In genomic region chr2:32758232-32758631, GRCh38 we compare ENCODE assay signal across 22 cellular contexts.
DNase-seq lines count a peak whose midpoint lies in the region; ATAC-seq and TF ChIP-seq lines count a peak whose summit lies in the region.
"Had no signal": no experiment of that assay in that cellular context is flagged by ENCODE, and none has a peak within 500 bp of the region (broad histone marks: within the 10 kb centered on the region; RNA-seq: fewer than 3 reads in every experiment).

No MANE protein-coding gene starts in this region.

- peak overlapping the region; percentile 5 for H3K4me3 ChIP-seq in fibroblast of the aortic adventitia (ENCODE audit: low read depth, low read length)
- H3K4me3 ChIP-seq in right cardiac atrium (ENCODE audit: low read length), result peak overlapping the region; percentile 20
- no peak overlapping the region for H3K4me3 ChIP-seq in upper lobe of left lung
- H3K4me3 ChIP-seq: PC-9 had no signal

- TF ChIP-seq EP300 in upper lobe of left lung (IDR thresholded peaks at IDR 0.05), result no peak

- peaks cover 17% of the 10 kb centered on the region for H3K36me3 Mint-ChIP-seq in T-helper 17 cell (ENCODE audit: low read depth)

- intact Hi-C loops in right cardiac atrium (cut with DNase I), result no loop called here

- H3K4me1 ChIP-seq in right cardiac atrium (ENCODE audit: control insufficient read depth, insufficient read depth, low read length), result peaks cover 4% of the 10 kb centered on the region
- no peaks in the 10 kb centered on the region for H3K4me1 ChIP-seq in upper lobe of left lung

- no peak for DNase-seq in T-helper 17 cell
- no peak for DNase-seq in fibroblast of the aortic adventitia (ENCODE audit: low read depth)
- DNase-seq in right cardiac atrium, result peak in 1 of 3 donors; percentile 70
- DNase-seq in upper lobe of left lung, result peak in 1 of 2 donors; percentile 39
- DNase-seq: C1 segment of cervical spinal cord; CD4-positive, alpha-beta memory T cell; COR-L47; DMS53; Karpas-422; NCI-H1092; NCI-H1417 treated with DMSO at 0.1 percent for 48 hours; NCI-H1694 treated with DMSO at 0.1 percent for 48 hours; NCI-H2081; NCI-H2171 treated with DMSO at 0.1 percent for 48 hours; NCI-H524 treated with DMSO at 0.1 percent for 48 hours; PC-9; SHP77 had no signal

- H3K27me3 ChIP-seq in right cardiac atrium (ENCODE audit: control insufficient read depth, insufficient read depth), result no peaks in the 10 kb centered on the region
- no peaks in the 10 kb centered on the region for H3K27me3 ChIP-seq in upper lobe of left lung

- no peak for TF ChIP-seq CTCF in fibroblast of the aortic adventitia (IDR thresholded peaks at IDR 0.05; ENCODE audit: insufficient read depth, low read length)
- TF ChIP-seq CTCF in upper lobe of left lung (IDR thresholded peaks at IDR 0.05), result no peak

- 59% methylated on average over 11 of the region's 11 CpGs for WGBS in right cardiac atrium
- whole genome bisulfite sequencing in upper lobe of left lung, 2 donors, result 66 to 73% methylated on average over 11 of the region's 11 CpGs

- H3K27ac ChIP-seq in right cardiac atrium (ENCODE audit: low read length) (peak overlapping the region; percentile 64), upper lobe of left lung (no peak overlapping the region)
- H3K27ac ChIP-seq: HL-60, PC-9 had no signal

- peak overlapping the region; percentile 43 for H3K27ac Mint-ChIP-seq in T-helper 17 cell
- H3K27ac Mint-ChIP-seq: CD4-positive, alpha-beta memory T cell had no signal

- TF ChIP-seq POLR2A in upper lobe of left lung (IDR thresholded peaks at IDR 0.05), result no peak

- H3K4me3 Mint-ChIP-seq in T-helper 17 cell, result no peak overlapping the region
- H3K4me3 Mint-ChIP-seq: CD4-positive, alpha-beta memory T cell had no signal

- H3K36me3 ChIP-seq in upper lobe of left lung, result peaks cover 0 to 11% (median 3%) of the 10 kb centered on the region in 4 donors

- H3K27me3 Mint-ChIP-seq in T-helper 17 cell, result no peaks in the 10 kb centered on the region
- H3K27me3 Mint-ChIP-seq: CD4-positive, alpha-beta memory T cell had no signal

- H3K9me3 ChIP-seq in T-helper 17 cell (ENCODE audit: control insufficient read depth, low read length, poor library complexity, severe bottlenecking) (no peaks in the 10 kb centered on the region), right cardiac atrium (ENCODE audit: control insufficient read depth, low read length) (no peaks in the 10 kb centered on the region), upper lobe of left lung (no peaks in the 10 kb centered on the region)

- ATAC-seq in T-helper 17 cell, result no peak
- ATAC-seq in right cardiac atrium, result peak; percentile 63 to 82
- ATAC-seq in upper lobe of left lung (ENCODE audit: low FRiP score in 2 of 2), result peak; percentile 59 to 74
- ATAC-seq in GM19455 (IDR thresholded peaks at IDR 0.05; ENCODE audit: unreplicated experiment), result no peak
- ATAC-seq in HG03159 (IDR thresholded peaks at IDR 0.05; ENCODE audit: unreplicated experiment), result no peak
- no peak for ATAC-seq in GM18502 (IDR thresholded peaks at IDR 0.05; ENCODE audit: poor library complexity, unreplicated experiment)
- ATAC-seq: HCT116 had no signal

- H3K4me1 Mint-ChIP-seq in T-helper 17 cell, result peaks cover 18% of the 10 kb centered on the region

Comparison
In these comparisons a context has a peak if more than half of its experiments do, and no peak if none do; other contexts are left out.
1. ATAC-seq: peak in right cardiac atrium (2 of 2) and upper lobe of left lung (2 of 2); none in T-helper 17 cell (single experiment), GM19455 (single experiment), HG03159 (single experiment) and GM18502 (single experiment).
2. H3K4me3 ChIP-seq: peak in fibroblast of the aortic adventitia (single experiment) and right cardiac atrium (single experiment); none in upper lobe of left lung (0 of 4).